8 cellular contexts compared by ENCODE assay signal in genomic region chr3:4981688-4982494, GRCh38. TPM values are rescaled to one million over a fixed set of nuclear protein-coding genes. Genes with fewer than 3 reads are reported as not detected.
DNase-seq lines count a peak whose midpoint lies in the region; ATAC-seq, FAIRE-seq and TF ChIP-seq lines count a peak whose summit lies in the region.

No MANE protein-coding gene starts in this region.

- no peak overlapping the region for H2BK5ac ChIP-seq in H1 (ENCODE audit: low read depth, low read length)

- POLR2A ChIA-PET in H1 (lab: Charles Lee; ENCODE audit: partially characterized antibody), result interaction anchor here (0.6 kb wide), 2 partner anchors 324 to 674 kb away, joined by 3 to 4 read pairs; no protein-coding TSS in a partner anchor

- H3K4me3 Mint-ChIP-seq in osteocyte (ENCODE audit: unreplicated experiment), result peak overlapping the region; percentile 92

- no peak for TF ChIP-seq RAD21 in H1 (IDR thresholded peaks at IDR 0.05 in 1 of 2, conservative IDR thresholded peaks at IDR 0.05 in 1 of 2; ENCODE audit: low read depth in 2 of 2, low read length in 2 of 2)

- H3K23me2 ChIP-seq in H1 (ENCODE audit: low read depth, low read length), result peaks cover 26% of the 10 kb centered on the region

- no peak overlapping the region for H3K9ac ChIP-seq in H1 (replicated peaks in 1 of 4; ENCODE audit: extremely low read depth in 1 of 4, low read depth in 3 of 4, low read length in 3 of 4)

- H2AFZ ChIP-seq in H1 (ENCODE audit: low read length), result no peak overlapping the region

- peak overlapping the region; percentile 98 for H3K27ac ChIP-seq in RWPE2 (ENCODE audit: poor library complexity, severe bottlenecking)
- H3K27ac ChIP-seq in H1 (ENCODE audit: low read depth, low read length), result no peak overlapping the region

- 75% methylated on average over 8 of the region's 8 CpGs; no CpG with 5 or more reads in 1 of the 2 experiments for WGBS in H1 (ENCODE audit: extremely low coverage in 1 of 2, insufficient coverage in 1 of 2, insufficient read length in 1 of 2, insufficient replicate concordance in 2 of 2, low coverage in 1 of 2, low lambda C conversion rate in 2 of 2, missing lambda C conversion rate in 1 of 2), 2 experiments

- no peak overlapping the region for H3K4ac ChIP-seq in H1 (replicated peaks; ENCODE audit: insufficient read length, low read depth, low read length)

- peak overlapping the region; percentile 12 for H3K27ac Mint-ChIP-seq in osteocyte (ENCODE audit: unreplicated experiment)

- H3K4me1 Mint-ChIP-seq in osteocyte (ENCODE audit: unreplicated experiment), result peaks cover 74% of the 10 kb centered on the region

- peak; percentile 52 for DNase-seq in activated CD8-positive, alpha-beta memory T cell treated with anti-CD3 and anti-CD28 coated beads, Interleukin-2, amount 50 U/mL, for 48 hours
- no peak for DNase-seq in activated CD8-positive, alpha-beta memory T cell treated with anti-CD3 and anti-CD28 coated beads for 24 hours
- no peak for DNase-seq in RWPE2 (ENCODE audit: low spot score)
- DNase-seq in H1 (ENCODE audit: low read depth in 1 of 2, low spot score in 2 of 2), result no peak
- DNase-seq in osteocyte (ENCODE audit: extremely low spot score, unreplicated experiment), result no peak
- no peak for DNase-seq in HTR-8/SVneo (ENCODE audit: insufficient read length, low spot score)

- H2BK12ac ChIP-seq in H1 (ENCODE audit: low read depth, low read length), result no peak overlapping the region

- no peak overlapping the region for H3K18ac ChIP-seq in H1 (ENCODE audit: extremely low read depth, low read length)

- no peak overlapping the region for H4K91ac ChIP-seq in H1 (replicated peaks; ENCODE audit: insufficient read length, low read length)

- H3K23ac ChIP-seq in H1 (ENCODE audit: insufficient read length), result no peak overlapping the region

- no peak overlapping the region for H4K5ac ChIP-seq in H1 (ENCODE audit: insufficient read length, low read depth, low read length)

- H3K9me3 Mint-ChIP-seq in osteocyte (ENCODE audit: unreplicated experiment), result no peaks in the 10 kb centered on the region

- no peak overlapping the region for H2BK120ac ChIP-seq in H1 (replicated peaks; ENCODE audit: low read depth, low read length)

- peaks cover 40% of the 10 kb centered on the region for H3K4me1 ChIP-seq in RWPE2 (ENCODE audit: insufficient read depth, poor library complexity, severe bottlenecking)
- peaks cover 5 to 12% (median 7%) of the 10 kb centered on the region in 4 experiments; a peak in 6 of 7 replicates for H3K4me1 ChIP-seq in H1 (replicated peaks in 1 of 4; ENCODE audit: control insufficient read depth in 3 of 4, insufficient read depth in 4 of 4, low read length in 3 of 4)

- ATAC-seq in RWPE2 (ENCODE audit: low read depth), result no peak
- no peak for ATAC-seq in HG03108 (IDR thresholded peaks at IDR 0.05; ENCODE audit: unreplicated experiment)
- ATAC-seq in GM21619 (IDR thresholded peaks at IDR 0.05; ENCODE audit: unreplicated experiment), result no peak

- H3K36me3 ChIP-seq in RWPE2 (ENCODE audit: low read depth) (peaks cover 60% of the 10 kb centered on the region), H1 (ENCODE audit: control insufficient read depth in 2 of 4, insufficient read depth in 4 of 4, low read length in 3 of 4) (no peaks in the 10 kb centered on the region)

- FAIRE-seq in H1 (lab: Jason Lieb, UNC) (no peak), HTR-8/SVneo (lab: Jason Lieb, UNC) (no peak)

- H3K9me3 ChIP-seq in RWPE2 (ENCODE audit: severe bottlenecking) (no peaks in the 10 kb centered on the region), H1 (ENCODE audit: insufficient read depth in 2 of 2, low read depth in 1 of 2, low read length in 1 of 2) (no peaks in the 10 kb centered on the region)

- no peak overlapping the region for H3K4me2 ChIP-seq in H1 (ENCODE audit: insufficient read depth in 1 of 2, low read depth in 2 of 2, low read length in 2 of 2)

- H4K8ac ChIP-seq in H1 (ENCODE audit: extremely low read depth, insufficient read depth, low read length), result no peak overlapping the region

- H3K27me3 Mint-ChIP-seq in osteocyte (ENCODE audit: unreplicated experiment), result no peaks in the 10 kb centered on the region

- TF ChIP-seq POLR2A in H1 (IDR thresholded peaks at IDR 0.05; ENCODE audit: control extremely low read depth in 1 of 2, low read depth in 2 of 2, low read length in 2 of 2), result no peak

- peaks cover 0 to 2% of the 10 kb centered on the region in 2 experiments for H4K20me1 ChIP-seq in H1 (replicated peaks in 1 of 2; ENCODE audit: control insufficient read depth in 1 of 2, insufficient read depth in 2 of 2, low read length in 2 of 2)

- H3K27me3 ChIP-seq in RWPE2 (ENCODE audit: insufficient read depth, poor library complexity, severe bottlenecking), result no peaks in the 10 kb centered on the region
- H3K27me3 ChIP-seq in H1 (replicated peaks in 1 of 4; ENCODE audit: control insufficient read depth in 3 of 4, extremely low read depth in 1 of 4, insufficient read depth in 3 of 4, low read length in 3 of 4), result peaks cover 3 to 36% (median 23%) of the 10 kb centered on the region in 4 experiments

- H3K4me3 ChIP-seq in RWPE2 (ENCODE audit: severe bottlenecking), result peak overlapping the region; percentile 95
- no peak overlapping the region for H3K4me3 ChIP-seq in H1 (ENCODE audit: extremely low read depth in 1 of 4, insufficient read depth in 2 of 4, low read depth in 3 of 4, low read length in 4 of 4)

- H2BK20ac ChIP-seq in H1 (ENCODE audit: low read length), result no peak overlapping the region

- CTCF ChIA-PET in H1 (lab: Charles Lee; ENCODE audit: partially characterized antibody), result interaction anchor here (0.6 to 5.2 kb wide), 14 partner anchors 9 to 482 kb away, joined by 3 to 24 read pairs (median 4); no protein-coding TSS in a partner anchor

- no peaks in the 10 kb centered on the region for H3K79me2 ChIP-seq in H1 (ENCODE audit: control insufficient read depth in 1 of 2, insufficient read depth in 2 of 2, low read length in 2 of 2)

- H3K36me3 Mint-ChIP-seq in osteocyte (ENCODE audit: unreplicated experiment), result peaks cover 29% of the 10 kb centered on the region

- no peak overlapping the region for H3K14ac ChIP-seq in H1 (ENCODE audit: insufficient read length)

- H2BK15ac ChIP-seq in H1 (ENCODE audit: low read length), result no peak overlapping the region

- H3K56ac ChIP-seq in H1 (replicated peaks; ENCODE audit: insufficient read length, low read depth, low read length), result no peak overlapping the region

- H3K79me1 ChIP-seq in H1 (ENCODE audit: low read depth, low read length), result no peaks in the 10 kb centered on the region

- TF ChIP-seq CTCF in RWPE2 (IDR thresholded peaks at IDR 0.05; ENCODE audit: poor library complexity, severe bottlenecking) (peak; percentile 42), H1 (IDR thresholded peaks at IDR 0.05; ENCODE audit: control extremely low read depth in 1 of 3, insufficient read depth in 1 of 3, low read depth in 1 of 3, low read length in 3 of 3) (peak in 1 of 3 experiments; percentile 23; a peak in 1 of 4 replicates), osteocyte (IDR thresholded peaks at IDR 0.05) (peak; percentile 46)

- no peak overlapping the region for H2AK5ac ChIP-seq in H1 (ENCODE audit: low read depth, low read length)

- TF ChIP-seq EP300 in H1 (IDR thresholded peaks at IDR 0.05; ENCODE audit: borderline replicate concordance in 1 of 2, low read depth in 2 of 2, low read length in 2 of 2), result no peak

TF ChIP-seq in H1, 55 proteins besides CTCF, POLR2A, EP300 and RAD21:
- TF ChIP-seq RFX5 (IDR thresholded peaks at IDR 0.05; ENCODE audit: borderline replicate concordance, low read depth, low read length) (no peak), CEBPB (IDR thresholded peaks at IDR 0.05; ENCODE audit: low read depth, low read length) (peak; percentile 97)

RNA-seq across cellular contexts. Expression of gene BHLHE40, which starts 2.7 kb away (rescaled TPM):
- total RNA-seq in H1 (2021; fragmentation: NEBNext Ultra II Directional; extraction: Animal tissue kit (Norgen Biotek cat#: 25700)), result 2.0 and 2.2 TPM in 2 replicates
- polyA plus RNA-seq in H1 (2011; rRNA removed), result 1.1 and 1.5 TPM in 2 replicates
- polyA plus RNA-seq in H1 (2011; cell fraction: cytosol; rRNA removed), result 0.54 TPM
- polyA plus RNA-seq in H1 (2011; cell fraction: nucleus; rRNA removed), result 1.9 TPM
- polyA plus RNA-seq in H1 (2012, experiment 1 of 2), result 2.7 to 3.3 TPM (median 3.0 TPM) in 4 replicates
- 1.0 TPM for polyA plus RNA-seq in H1 (2012, experiment 2 of 2)
- polyA plus RNA-seq in H1 (2013, experiment 1 of 2), result 2.5 TPM
- 2.5 TPM for polyA plus RNA-seq in H1 (2013, experiment 2 of 2)
- 0.98 and 1.2 TPM in 2 replicates for polyA minus RNA-seq in H1 (2011; rRNA and poly(A)+ RNA removed)
- 1.0 TPM for polyA minus RNA-seq in H1 (2011; cell fraction: cytosol; rRNA and poly(A)+ RNA removed)
- polyA minus RNA-seq in H1 (2011; cell fraction: nucleus; rRNA and poly(A)+ RNA removed), result 2.6 TPM
- 34.1 TPM in 2 replicates for total RNA-seq in osteocyte

Comparison
In these comparisons a context has a peak if more than half of its experiments do, and no peak if none do; other contexts are left out.
1. RNA of gene BHLHE40, which starts 2.7 kb away (total RNA-seq): 34.1 TPM in osteocyte; 2.0 to 2.2 TPM in H1; every median in the first group is over 10 times any median in the second.